31 cellular contexts compared by ENCODE assay signal in the genomic region with DNA sequence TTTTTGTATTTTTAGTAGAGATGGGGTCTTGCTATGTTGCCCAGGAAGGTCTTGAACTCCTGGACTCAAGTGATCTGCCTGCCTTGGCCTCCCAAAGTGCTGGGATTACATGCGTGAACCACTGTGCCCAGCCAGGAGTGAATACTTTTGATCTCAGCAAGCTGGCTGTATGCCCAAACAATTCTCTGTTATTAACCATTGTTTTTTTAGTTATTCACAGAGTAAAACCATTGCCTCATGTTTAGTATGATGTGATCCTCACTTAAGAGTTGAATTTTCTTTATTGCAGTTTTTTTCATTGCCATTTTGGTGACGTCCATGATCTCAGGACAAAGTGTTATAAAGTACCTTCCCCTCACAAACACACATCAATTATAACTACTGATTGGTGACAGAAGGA. TPM values are rescaled to one million over a fixed set of nuclear protein-coding genes. Genes with fewer than 3 reads are reported as not detected.
"Had no signal": no experiment of that assay in that cellular context is flagged by ENCODE, and none has a peak within 500 bp of the region (broad histone marks: within the 10 kb centered on the region; RNA-seq: fewer than 3 reads in every experiment).

No MANE protein-coding gene starts in this region.

- H3K27me3 ChIP-seq: colonic mucosa, hepatocyte, neutrophil, pancreas, right atrium auricular region, sigmoid colon, testis, tibial artery had no signal

- H3K9me3 Mint-ChIP-seq: central memory CD8-positive, alpha-beta T cell; natural killer cell treated with Interleukin-12 subunit alpha and Interleukin-12 subunit beta and Interleukin-15 and Interleukin-18, amount 100 ng/mL, for 72 hours; stimulated activated effector memory CD8-positive, alpha-beta T cell treated with anti-CD3 and anti-CD28 coated beads, Interleukin-12 subunit alpha, Interleukin-12 subunit beta, amount 100 ng/mL, for 72 hours had no signal

- H3K36me3 Mint-ChIP-seq: mesothelial cell of epicardium; natural killer cell treated with Interleukin-12 subunit alpha and Interleukin-12 subunit beta and Interleukin-15 and Interleukin-18, amount 100 ng/mL, for 72 hours; stimulated activated effector memory CD8-positive, alpha-beta T cell treated with anti-CD3 and anti-CD28 coated beads, Interleukin-12 subunit alpha, Interleukin-12 subunit beta, amount 100 ng/mL, for 72 hours; type B pancreatic cell had no signal

- H3K4me2 ChIP-seq: hepatocyte had no signal

- H3K36me3 ChIP-seq: colonic mucosa, esophagus muscularis mucosa, heart left ventricle, neutrophil, pancreas, right atrium auricular region, sigmoid colon, stomach, tibial artery had no signal

- H3K4me1 ChIP-seq: colonic mucosa, right atrium auricular region, sigmoid colon had no signal

- ATAC-seq: left lobe of liver; natural killer cell treated with Interleukin-12 subunit alpha and Interleukin-12 subunit beta and Interleukin-15 and Interleukin-18, amount 100 ng/mL, for 72 hours; stimulated activated effector memory CD8-positive, alpha-beta T cell treated with anti-CD3 and anti-CD28 coated beads, Interleukin-12 subunit alpha, Interleukin-12 subunit beta, amount 100 ng/mL, for 72 hours had no signal

- FAIRE-seq: kidney, pancreas had no signal

- DNase-seq: colonic mucosa; dorsolateral prefrontal cortex; effector CD4-positive, alpha-beta T cell; foreskin melanocyte; kidney; mesenchymal stem cell; mucosa of descending colon; naive B cell; pancreas; sigmoid colon; stimulated activated CD4-positive, alpha-beta T cell treated with anti-CD3 and anti-CD28 coated beads, Interleukin-2, amount 100 ng/mL, for 24 hours; stimulated activated CD4-positive, alpha-beta T cell treated with anti-CD3 and anti-CD28 coated beads, Interleukin-4, amount 100 ng/mL, for 24 hours; stimulated activated naive CD4-positive, alpha-beta T cell treated with Interleukin-2 at 50 U/mL for 16 hours; stomach; substantia nigra; testis; tibial artery had no signal

- H3K4me3 Mint-ChIP-seq: central memory CD8-positive, alpha-beta T cell; mesothelial cell of epicardium; naive B cell; natural killer cell treated with Interleukin-12 subunit alpha and Interleukin-12 subunit beta and Interleukin-15 and Interleukin-18, amount 100 ng/mL, for 72 hours; neural crest cell; stimulated activated effector memory CD8-positive, alpha-beta T cell treated with anti-CD3 and anti-CD28 coated beads, Interleukin-12 subunit alpha, Interleukin-12 subunit beta, amount 100 ng/mL, for 72 hours; type B pancreatic cell had no signal

- H3K4me3 ChIP-seq: colonic mucosa, dorsolateral prefrontal cortex, esophagus muscularis mucosa, heart left ventricle, hepatocyte, lung, mucosa of descending colon, pancreas, right atrium auricular region, sigmoid colon, stomach, testis, tibial artery had no signal

- H3K27ac Mint-ChIP-seq: mesothelial cell of epicardium; naive B cell; natural killer cell treated with Interleukin-12 subunit alpha and Interleukin-12 subunit beta and Interleukin-15 and Interleukin-18, amount 100 ng/mL, for 72 hours; stimulated activated effector memory CD8-positive, alpha-beta T cell treated with anti-CD3 and anti-CD28 coated beads, Interleukin-12 subunit alpha, Interleukin-12 subunit beta, amount 100 ng/mL, for 72 hours; type B pancreatic cell had no signal

- H3K4me1 Mint-ChIP-seq: central memory CD8-positive, alpha-beta T cell; naive B cell; stimulated activated effector memory CD8-positive, alpha-beta T cell treated with anti-CD3 and anti-CD28 coated beads, Interleukin-12 subunit alpha, Interleukin-12 subunit beta, amount 100 ng/mL, for 72 hours had no signal

- H3K79me2 ChIP-seq: hepatocyte had no signal

- H3K27ac ChIP-seq: colonic mucosa, dorsolateral prefrontal cortex, hepatocyte, neutrophil, pancreas, right atrium auricular region, sigmoid colon, stomach, tibial artery had no signal

- H2AFZ ChIP-seq: hepatocyte had no signal

- H3K9me3 ChIP-seq: colonic mucosa, mucosa of descending colon, neutrophil, pancreas, sigmoid colon, testis, tibial artery had no signal

- H3K27me3 Mint-ChIP-seq: natural killer cell treated with Interleukin-12 subunit alpha and Interleukin-12 subunit beta and Interleukin-15 and Interleukin-18, amount 100 ng/mL, for 72 hours; type B pancreatic cell had no signal

RNA-seq across cellular contexts. Expression of gene C6orf141, which starts 14.8 kb away (rescaled TPM):
- total RNA-seq: chondrocyte; natural killer cell treated with Interleukin-12 subunit alpha and Interleukin-12 subunit beta and Interleukin-15 and Interleukin-18, amount 100 ng/mL, for 72 hours had no signal
